In genomic region chr13:79231887-79232286, GRCh38 we compare ENCODE assay signal across 16 cellular contexts.
"Had no signal": no experiment of that assay in that cellular context is flagged by ENCODE, and none has a peak within 500 bp of the region (broad histone marks: within the 10 kb centered on the region; RNA-seq: fewer than 3 reads in every experiment).

No MANE protein-coding gene starts in this region.

- DNase-seq: cortex of kidney; dorsolateral prefrontal cortex; effector CD8-positive, alpha-beta T cell; gastrocnemius medialis; heart right ventricle; hypothalamus; kidney glomerular epithelial cell; naive thymus-derived CD4-positive, alpha-beta T cell; nephron progenitor cell; posterior cingulate gyrus; small intestine; stimulated activated CD4-positive, alpha-beta T cell treated with anti-CD3 and anti-CD28 coated beads, Interleukin-12 subunit alpha, Interleukin-12 subunit beta, amount 100 ng/mL, for 4 hours; stimulated activated naive CD4-positive, alpha-beta T cell treated with Interleukin-2 at 50 U/mL for 16 hours had no signal

- H3K27ac ChIP-seq: dorsolateral prefrontal cortex, esophagus muscularis mucosa, gastrocnemius medialis, heart right ventricle, neutrophil, right atrium auricular region had no signal

- H3K4me3 ChIP-seq: dorsolateral prefrontal cortex, esophagus muscularis mucosa, gastrocnemius medialis, heart right ventricle, right atrium auricular region had no signal

- H3K4me1 ChIP-seq: esophagus muscularis mucosa, gastrocnemius medialis, heart right ventricle, right atrium auricular region had no signal

- ATAC-seq: gastrocnemius medialis; heart right ventricle; naive thymus-derived CD4-positive, alpha-beta T cell had no signal

- H3K36me3 Mint-ChIP-seq: naive thymus-derived CD4-positive, alpha-beta T cell had no signal

- H3K4me3 Mint-ChIP-seq: naive thymus-derived CD4-positive, alpha-beta T cell; nephron progenitor cell had no signal

- H3K9me3 ChIP-seq: esophagus muscularis mucosa, gastrocnemius medialis, neutrophil, right atrium auricular region had no signal

- H3K27ac Mint-ChIP-seq: naive thymus-derived CD4-positive, alpha-beta T cell; nephron progenitor cell had no signal

- H3K36me3 ChIP-seq: esophagus muscularis mucosa, gastrocnemius medialis, heart right ventricle, neutrophil, right atrium auricular region had no signal

- H3K4me1 Mint-ChIP-seq: naive thymus-derived CD4-positive, alpha-beta T cell had no signal
